In genomic region chr17:74113326-74113725, GRCh38 we compare ENCODE assay signal across 30 cellular contexts.
"Had no signal": no experiment of that assay in that cellular context is flagged by ENCODE, and none has a peak within 500 bp of the region (broad histone marks: within the 10 kb centered on the region; RNA-seq: fewer than 3 reads in every experiment).

No MANE protein-coding gene starts in this region.

- H3K36me3 ChIP-seq: ascending aorta, esophagus muscularis mucosa, gastrocnemius medialis had no signal

- H3K4me3 Mint-ChIP-seq: activated CD4-positive, alpha-beta memory T cell treated with anti-CD3 and anti-CD28 coated beads, Interleukin-2, amount 10 ng/mL, durations not matched to agents 7 days and 5 days; activated CD4-positive, alpha-beta T cell treated with anti-CD3 and anti-CD28 coated beads, Interleukin-2, amount 10 ng/mL, durations not matched to agents 7 days and 5 days; activated naive CD4-positive, alpha-beta T cell treated with anti-CD3 and anti-CD28 coated beads, Interleukin-2, amount 10 ng/mL, durations not matched to agents 7 days and 5 days; activated naive CD8-positive, alpha-beta T cell treated with anti-CD3 and anti-CD28 coated beads, Interleukin-2, amount 10 ng/mL, durations not matched to agents 7 days and 5 days; activated T-cell treated with anti-CD3 and anti-CD28 coated beads, Interleukin-2, amount 50 U/mL, for 24 hours; activated T-cell treated with anti-CD3 and anti-CD28 coated beads, Interleukin-2, amount 50 U/mL, for 72 hours; central memory CD8-positive, alpha-beta T cell; effector memory CD8-positive, alpha-beta T cell; T-helper 17 cell; T-helper 2 cell treated with Interferon-gamma antibody and Interleukin-4, amounts not matched to agents 5 μg/mL and 100 μg/mL, for 36 hours had no signal

- H3K27me3 Mint-ChIP-seq: activated CD4-positive, alpha-beta memory T cell treated with anti-CD3 and anti-CD28 coated beads, Interleukin-2, amount 10 ng/mL, durations not matched to agents 7 days and 5 days had no signal

- H3K27ac Mint-ChIP-seq: activated CD4-positive, alpha-beta memory T cell treated with anti-CD3 and anti-CD28 coated beads, Interleukin-2, amount 10 ng/mL, durations not matched to agents 7 days and 5 days; activated CD4-positive, alpha-beta T cell treated with anti-CD3 and anti-CD28 coated beads, Interleukin-2, amount 10 ng/mL, durations not matched to agents 7 days and 5 days; activated naive CD4-positive, alpha-beta T cell treated with anti-CD3 and anti-CD28 coated beads, Interleukin-2, amount 10 ng/mL, durations not matched to agents 7 days and 5 days; activated naive CD4-positive, alpha-beta T cell treated with anti-CD3 and anti-CD28 coated beads, Interleukin-2, amount 50 U/mL, for 72 hours; activated naive CD8-positive, alpha-beta T cell treated with anti-CD3 and anti-CD28 coated beads, Interleukin-2, amount 10 ng/mL, durations not matched to agents 7 days and 5 days; activated T-cell treated with anti-CD3 and anti-CD28 coated beads, Interleukin-2, amount 50 U/mL, for 24 hours; activated T-cell treated with anti-CD3 and anti-CD28 coated beads, Interleukin-2, amount 50 U/mL, for 72 hours; effector memory CD8-positive, alpha-beta T cell; T-helper 17 cell; T-helper 2 cell treated with Interferon-gamma antibody and Interleukin-4, amounts not matched to agents 5 μg/mL and 100 μg/mL, for 36 hours had no signal

- H3K9me3 Mint-ChIP-seq: activated CD4-positive, alpha-beta memory T cell treated with anti-CD3 and anti-CD28 coated beads, Interleukin-2, amount 10 ng/mL, durations not matched to agents 7 days and 5 days; activated naive CD4-positive, alpha-beta T cell treated with anti-CD3 and anti-CD28 coated beads, Interleukin-2, amount 50 U/mL, for 72 hours; activated naive CD8-positive, alpha-beta T cell treated with anti-CD3 and anti-CD28 coated beads, Interleukin-2, amount 10 ng/mL, durations not matched to agents 7 days and 5 days; activated T-cell treated with anti-CD3 and anti-CD28 coated beads, Interleukin-2, amount 50 U/mL, for 24 hours; activated T-cell treated with anti-CD3 and anti-CD28 coated beads, Interleukin-2, amount 50 U/mL, for 72 hours; central memory CD8-positive, alpha-beta T cell; effector memory CD8-positive, alpha-beta T cell; T-helper 2 cell treated with Interferon-gamma antibody and Interleukin-4, amounts not matched to agents 5 μg/mL and 100 μg/mL, for 36 hours had no signal

- H3K36me3 Mint-ChIP-seq: activated naive CD4-positive, alpha-beta T cell treated with anti-CD3 and anti-CD28 coated beads, Interleukin-2, amount 10 ng/mL, durations not matched to agents 7 days and 5 days; activated naive CD4-positive, alpha-beta T cell treated with anti-CD3 and anti-CD28 coated beads, Interleukin-2, amount 50 U/mL, for 72 hours; activated naive CD8-positive, alpha-beta T cell treated with anti-CD3 and anti-CD28 coated beads, Interleukin-2, amount 10 ng/mL, durations not matched to agents 7 days and 5 days; brain had no signal

- DNase-seq: activated CD4-positive, alpha-beta memory T cell treated with anti-CD3 and anti-CD28 coated beads, Interleukin-2, amount 10 ng/mL, durations not matched to agents 7 days and 5 days; activated CD4-positive, alpha-beta T cell treated with anti-CD3 and anti-CD28 coated beads for 4 hours; activated CD4-positive, alpha-beta T cell treated with anti-CD3 and anti-CD28 coated beads, Interleukin-2, amount 10 ng/mL, durations not matched to agents 7 days and 5 days; activated CD4-positive, alpha-beta T cell treated with anti-CD3 and anti-CD28 coated beads, Interleukin-2, amount 50 U/mL, for 4 hours; activated CD4-positive, CD25-positive, alpha-beta regulatory T cell; activated CD4-positive, CD25-positive, alpha-beta regulatory T cell treated with anti-CD3 and anti-CD28 coated beads, Interleukin-2, amount 50 U/mL, for 72 hours; activated CD8-positive, alpha-beta memory T cell treated with anti-CD3 and anti-CD28 coated beads, Interleukin-2, amount 50 U/mL, for 48 hours; activated gamma-delta T cell; activated naive CD4-positive, alpha-beta T cell; activated naive CD4-positive, alpha-beta T cell treated with anti-CD3 and anti-CD28 coated beads, Interleukin-2, amount 10 ng/mL, durations not matched to agents 7 days and 5 days; activated naive CD8-positive, alpha-beta T cell treated with anti-CD3 and anti-CD28 coated beads, Interleukin-2, amount 10 ng/mL, durations not matched to agents 7 days and 5 days; activated T-cell treated with anti-CD3 and anti-CD28 coated beads for 4 hours; activated T-cell treated with anti-CD3 and anti-CD28 coated beads, Interleukin-2, amount 50 U/mL, for 24 hours; activated T-cell treated with anti-CD3 and anti-CD28 coated beads, Interleukin-2, amount 50 U/mL, for 72 hours; cortex of kidney; dermis blood vessel endothelial cell; effector CD4-positive, alpha-beta T cell; effector memory CD8-positive, alpha-beta T cell; erythroblast; foreskin keratinocyte; gastrocnemius medialis; T-helper 1 cell; T-helper 17 cell; T1000 had no signal

- H3K27ac ChIP-seq: ascending aorta, esophagus muscularis mucosa, foreskin keratinocyte, gastrocnemius medialis had no signal

- H3K27me3 ChIP-seq: ascending aorta, foreskin keratinocyte had no signal

- H3K9me3 ChIP-seq: ascending aorta, esophagus muscularis mucosa, gastrocnemius medialis had no signal

- ATAC-seq: activated naive CD4-positive, alpha-beta T cell treated with anti-CD3 and anti-CD28 coated beads, Interleukin-2, amount 50 U/mL, for 72 hours; activated T-cell treated with anti-CD3 and anti-CD28 coated beads, Interleukin-2, amount 50 U/mL, for 72 hours; effector memory CD8-positive, alpha-beta T cell; foreskin keratinocyte; gastrocnemius medialis; T-helper 17 cell had no signal

- H3K4me1 Mint-ChIP-seq: activated CD4-positive, alpha-beta memory T cell treated with anti-CD3 and anti-CD28 coated beads, Interleukin-2, amount 10 ng/mL, durations not matched to agents 7 days and 5 days; activated CD4-positive, alpha-beta T cell treated with anti-CD3 and anti-CD28 coated beads, Interleukin-2, amount 10 ng/mL, durations not matched to agents 7 days and 5 days; activated naive CD4-positive, alpha-beta T cell treated with anti-CD3 and anti-CD28 coated beads, Interleukin-2, amount 10 ng/mL, durations not matched to agents 7 days and 5 days; activated naive CD8-positive, alpha-beta T cell treated with anti-CD3 and anti-CD28 coated beads, Interleukin-2, amount 10 ng/mL, durations not matched to agents 7 days and 5 days had no signal

- H3K4me3 ChIP-seq: ascending aorta, esophagus muscularis mucosa, gastrocnemius medialis had no signal

- H3K4me1 ChIP-seq: ascending aorta, esophagus muscularis mucosa, foreskin keratinocyte, gastrocnemius medialis had no signal
